In the genomic region with DNA sequence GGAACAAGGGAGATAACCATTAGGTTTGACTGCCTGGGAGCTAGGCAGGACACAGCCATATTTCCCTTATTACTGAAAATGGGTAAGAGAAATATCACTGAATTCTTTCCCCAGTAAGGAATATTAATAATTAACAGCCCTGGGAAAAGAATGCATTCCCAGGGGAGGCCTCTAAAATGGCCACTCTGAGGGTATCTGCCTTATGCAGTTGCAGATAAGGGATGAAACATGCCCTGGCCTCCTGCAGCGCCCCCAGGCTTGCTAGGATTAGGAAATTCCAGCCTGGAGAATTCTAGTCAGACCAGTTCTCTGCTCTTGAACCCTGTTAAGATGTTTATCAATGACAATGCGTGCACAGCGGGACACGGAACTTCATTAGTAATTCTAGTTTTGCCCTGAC, we compare ENCODE assay signal across 3 cellular contexts.
TF ChIP-seq lines count a peak whose summit lies in the region.

No MANE protein-coding gene starts in this region.

TF ChIP-seq in HEK293, 187 proteins besides CTCF, POLR2A, EP300 and RAD21:
- TF ChIP-seq GLIS1 (tag by site-specific recombination; IDR thresholded peaks at IDR 0.05): peak; percentile 18; the same call in 1 of the 2 replicates
- TF ChIP-seq SETDB1 (IDR thresholded peaks at IDR 0.05; ENCODE audit: insufficient read length, low read length): peak; percentile 71

TF ChIP-seq in H1, 55 proteins besides CTCF, POLR2A, EP300 and RAD21:
- TF ChIP-seq TEAD4 (IDR thresholded peaks at IDR 0.05; ENCODE audit: low read depth, low read length): 0 out of 2 replicates have a peak, but pooled peaks have one; percentile 7
TF ChIP-seq in H1: peak in this region for 1; not testable (repeated sequence) for 54.

TF ChIP-seq in HepG2, 621 proteins besides CTCF, POLR2A, EP300 and RAD21:
- TF ChIP-seq SETDB1 (CRISPR knock-in tag; IDR thresholded peaks at IDR 0.05; ENCODE audit: borderline replicate concordance): peak; percentile 27; the same call in 1 of the 2 replicates
